In genomic region chr5:134148986-134149539, GRCh38 we compare ENCODE assay signal across 1 cellular context.
TF ChIP-seq lines count a peak whose summit lies in the region.

No MANE protein-coding gene starts in this region.

TF ChIP-seq in GM12878, 131 proteins besides CTCF, POLR2A, EP300 and RAD21:
- TF ChIP-seq MTA3 (IDR thresholded peaks at IDR 0.05; ENCODE audit: borderline replicate concordance, low read length) (peak; percentile 20; the same call in 1 of the 2 replicates), YBX1 (IDR thresholded peaks at IDR 0.05) (no peak), CBFB (IDR thresholded peaks at IDR 0.05; ENCODE audit: low read depth) (no peak; the same call in 1 of the 2 replicates), SMAD5 (IDR thresholded peaks at IDR 0.05; ENCODE audit: low read depth) (peak; percentile 70; the same call in 1 of the 2 replicates)
